ENCODE assay signal across 22 cellular contexts in genomic region chr3:3737511-3737910, GRCh38.
DNase-seq lines count a peak whose midpoint lies in the region; ATAC-seq and TF ChIP-seq lines count a peak whose summit lies in the region.
"Had no signal": no experiment of that assay in that cellular context is flagged by ENCODE, and none has a peak within 500 bp of the region (broad histone marks: within the 10 kb centered on the region; RNA-seq: fewer than 3 reads in every experiment).

No MANE protein-coding gene starts in this region.

- H3K4me1 Mint-ChIP-seq in nephron, result peaks cover 55% of the 10 kb centered on the region
- no peaks in the 10 kb centered on the region for H3K4me1 Mint-ChIP-seq in activated T-cell treated with anti-CD3 and anti-CD28 coated beads, Interleukin-2, amount 50 U/mL, for 72 hours (ENCODE audit: low read depth)
- H3K4me1 Mint-ChIP-seq: CD14-positive monocyte; CD4-positive, alpha-beta memory T cell; CD4-positive, CD25-positive, alpha-beta regulatory T cell; CD8-positive, alpha-beta memory T cell had no signal

- peak; percentile 49 for DNase-seq in NCI-H524 treated with DMSO at 0.1 percent for 48 hours (lab: John Stamatoyannopoulos, UW)
- peak; percentile 4 for DNase-seq in myocyte (ENCODE audit: low read depth)
- DNase-seq in occipital lobe (lab: John Stamatoyannopoulos, UW), result no peak
- DNase-seq in amniotic stem cell (lab: John Stamatoyannopoulos, UW), result no peak
- no peak for DNase-seq in activated T-cell treated with anti-CD3 and anti-CD28 coated beads, Interleukin-2, amount 50 U/mL, for 72 hours
- DNase-seq: 8988T; ACHN; BE2C; C1 segment of cervical spinal cord; CD4-positive, alpha-beta memory T cell; CD4-positive, CD25-positive, alpha-beta regulatory T cell; CD8-positive, alpha-beta memory T cell; COR-L47; DMS 273 treated with DMSO at 0.1 percent for 48 hours; DMS153; DMS53; DMS79; DND-41; GF-D8 had no signal

- ATAC-seq in GM19397 (IDR thresholded peaks at IDR 0.05; ENCODE audit: unreplicated experiment), result no peak
- ATAC-seq in activated T-cell treated with anti-CD3 and anti-CD28 coated beads, Interleukin-2, amount 50 U/mL, for 72 hours (replicated peaks in 1 of 2), result no peak

- H3K9me3 Mint-ChIP-seq in nephron, result no peaks in the 10 kb centered on the region
- H3K9me3 Mint-ChIP-seq in activated T-cell treated with anti-CD3 and anti-CD28 coated beads, Interleukin-2, amount 50 U/mL, for 72 hours, result no peaks in the 10 kb centered on the region

- no peak for TF ChIP-seq CTCF in nephron (IDR thresholded peaks at IDR 0.05; ENCODE audit: unreplicated experiment in 3 of 3)

- H3K4me3 Mint-ChIP-seq in nephron, result peak overlapping the region in 1 of 3 experiments; percentile 1
- H3K4me3 Mint-ChIP-seq in activated T-cell treated with anti-CD3 and anti-CD28 coated beads, Interleukin-2, amount 50 U/mL, for 72 hours, result no peak overlapping the region
- H3K4me3 Mint-ChIP-seq: CD14-positive monocyte; CD4-positive, alpha-beta memory T cell; CD4-positive, CD25-positive, alpha-beta regulatory T cell; CD8-positive, alpha-beta memory T cell had no signal

- no peaks in the 10 kb centered on the region for H3K36me3 Mint-ChIP-seq in nephron (ENCODE audit: low read depth)
- no peaks in the 10 kb centered on the region for H3K36me3 Mint-ChIP-seq in activated T-cell treated with anti-CD3 and anti-CD28 coated beads, Interleukin-2, amount 50 U/mL, for 72 hours (ENCODE audit: insufficient read depth in 2 of 2)
- H3K36me3 Mint-ChIP-seq: CD14-positive monocyte; CD4-positive, alpha-beta memory T cell; CD4-positive, CD25-positive, alpha-beta regulatory T cell had no signal

- H3K27ac Mint-ChIP-seq in nephron, result peak overlapping the region; percentile 46 to 81 (median 51)
- H3K27ac Mint-ChIP-seq in activated T-cell treated with anti-CD3 and anti-CD28 coated beads, Interleukin-2, amount 50 U/mL, for 72 hours, result no peak overlapping the region
- H3K27ac Mint-ChIP-seq: CD14-positive monocyte; CD4-positive, alpha-beta memory T cell; CD4-positive, CD25-positive, alpha-beta regulatory T cell; CD8-positive, alpha-beta memory T cell had no signal

- H3K27me3 Mint-ChIP-seq in nephron (ENCODE audit: low read depth), result peaks cover 9% of the 10 kb centered on the region
- no peaks in the 10 kb centered on the region for H3K27me3 Mint-ChIP-seq in activated T-cell treated with anti-CD3 and anti-CD28 coated beads, Interleukin-2, amount 50 U/mL, for 72 hours (ENCODE audit: low read depth)
- H3K27me3 Mint-ChIP-seq: CD4-positive, CD25-positive, alpha-beta regulatory T cell; CD8-positive, alpha-beta memory T cell had no signal

Comparison
In these comparisons a context has a peak if more than half of its experiments do, and no peak if none do; other contexts are left out.
1. DNase-seq: peak in NCI-H524 treated with DMSO at 0.1 percent for 48 hours (single experiment) and myocyte (single experiment); none in occipital lobe (single experiment), amniotic stem cell (single experiment) and activated T-cell treated with anti-CD3 and anti-CD28 coated beads, Interleukin-2, amount 50 U/mL, for 72 hours (0 of 2).